In genomic region chr6:154984146-154984545, GRCh38 we compare ENCODE assay signal across 26 cellular contexts. TPM values are rescaled to one million over a fixed set of nuclear protein-coding genes. Genes with fewer than 3 reads are reported as not detected.
A peak's percentile ranks its signal among the peaks of the same experiment; 100 is the strongest.
DNase-seq lines count a peak whose midpoint lies in the region; ATAC-seq, FAIRE-seq and TF ChIP-seq lines count a peak whose summit lies in the region.
"Had no signal": no experiment of that assay in that cellular context is flagged by ENCODE, and none has a peak within 500 bp of the region (broad histone marks: within the 10 kb centered on the region; RNA-seq: fewer than 3 reads in every experiment).

No MANE protein-coding gene starts in this region.

- H3K27ac ChIP-seq in mammary epithelial cell (ENCODE audit: insufficient read depth, low read depth, low read length), result no peak overlapping the region
- H3K27ac ChIP-seq: hepatocyte, pancreas, spleen, testis had no signal

- H3K4me3 Mint-ChIP-seq in MCF 10A (ENCODE audit: unreplicated experiment), result no peak overlapping the region
- H3K4me3 Mint-ChIP-seq in natural killer cell treated with Interleukin-12 subunit alpha and Interleukin-12 subunit beta and Interleukin-15 and Interleukin-18, amount 100 ng/mL, for 72 hours, result no peak overlapping the region
- H3K4me3 Mint-ChIP-seq: activated CD4-positive, alpha-beta memory T cell treated with anti-CD3 and anti-CD28 coated beads for 36 hours; activated naive CD8-positive, alpha-beta T cell treated with anti-CD3 and anti-CD28 coated beads, Interleukin-2, amount 50 U/mL, for 24 hours; activated T-cell treated with anti-CD3 and anti-CD28 coated beads, Interleukin-2, amount 50 U/mL, for 72 hours; CD4-positive, alpha-beta T cell; central memory CD8-positive, alpha-beta T cell; stimulated activated naive CD8-positive, alpha-beta T cell treated with anti-CD3 and anti-CD28 coated beads, Interleukin-15, Interleukin-2, amounts not matched to agents 100 ng/mL and 50 ng/mL, for 24 hours had no signal

- H4K20me1 ChIP-seq in mammary epithelial cell (ENCODE audit: insufficient read depth, low read length), result no peaks in the 10 kb centered on the region

- no peaks in the 10 kb centered on the region for H3K9me3 Mint-ChIP-seq in MCF 10A (ENCODE audit: unreplicated experiment)
- H3K9me3 Mint-ChIP-seq in natural killer cell treated with Interleukin-12 subunit alpha and Interleukin-12 subunit beta and Interleukin-15 and Interleukin-18, amount 100 ng/mL, for 72 hours, result no peaks in the 10 kb centered on the region
- H3K9me3 Mint-ChIP-seq: activated T-cell treated with anti-CD3 and anti-CD28 coated beads, Interleukin-2, amount 50 U/mL, for 72 hours; CD4-positive, alpha-beta T cell; central memory CD8-positive, alpha-beta T cell; stimulated activated naive CD8-positive, alpha-beta T cell treated with anti-CD3 and anti-CD28 coated beads, Interleukin-15, Interleukin-2, amounts not matched to agents 100 ng/mL and 50 ng/mL, for 24 hours had no signal

- in situ Hi-C loops in mammary epithelial cell (cut with MboI; ENCODE audit: low sequenced_read_pairs in 2 of 2), result no loop called here

- dilution Hi-C loops in mammary epithelial cell (cut with HindIII; ENCODE audit: low sequenced_read_pairs), result no loop called here

- H3K4me3 ChIP-seq in mammary epithelial cell (replicated peaks in 1 of 3; ENCODE audit: insufficient read depth in 1 of 3, low read depth in 2 of 3, low read length in 3 of 3), result no peak overlapping the region
- H3K4me3 ChIP-seq: hepatocyte, pancreas, spleen, testis had no signal

- intact Hi-C loops in MCF 10A (cut with micrococcal nuclease), result no loop called here
- intact Hi-C loops in mammary epithelial cell (cut with micrococcal nuclease), result no loop called here

- no peaks in the 10 kb centered on the region for H3K79me2 ChIP-seq in mammary epithelial cell (ENCODE audit: insufficient read depth, low read length)
- H3K79me2 ChIP-seq: hepatocyte had no signal

- H3K4me1 ChIP-seq in mammary epithelial cell (ENCODE audit: insufficient read depth, low read length), result no peaks in the 10 kb centered on the region
- H3K4me1 ChIP-seq: spleen, testis had no signal

- no peak overlapping the region for H2AFZ ChIP-seq in mammary epithelial cell (ENCODE audit: low read depth, low read length)
- H2AFZ ChIP-seq: hepatocyte had no signal

- peaks cover 6% of the 10 kb centered on the region for H3K36me3 Mint-ChIP-seq in MCF 10A (ENCODE audit: insufficient read depth, unreplicated experiment)
- H3K36me3 Mint-ChIP-seq in natural killer cell treated with Interleukin-12 subunit alpha and Interleukin-12 subunit beta and Interleukin-15 and Interleukin-18, amount 100 ng/mL, for 72 hours, result no peaks in the 10 kb centered on the region

- CTCF ChIA-PET in MCF 10A (lab: Yijun Ruan, JAX), result no interaction called here
- CTCF ChIA-PET in mammary epithelial cell (lab: Charles Lee; ENCODE audit: low non-redundant PET), result no interaction called here

- H3K36me3 ChIP-seq in mammary epithelial cell (ENCODE audit: insufficient read depth, low read length), result no peaks in the 10 kb centered on the region
- H3K36me3 ChIP-seq: pancreas, spleen had no signal

- TF ChIP-seq CTCF in MCF 10A (IDR thresholded peaks at IDR 0.05; ENCODE audit: unreplicated experiment), result no peak
- TF ChIP-seq CTCF in mammary epithelial cell (conservative IDR thresholded peaks at IDR 0.05 in 1 of 2, IDR thresholded peaks at IDR 0.05 in 1 of 2; ENCODE audit: extremely low read depth in 1 of 2, insufficient read depth in 1 of 2, low read depth in 1 of 2, low read length in 2 of 2), result no peak

- no peak overlapping the region for H3K9ac ChIP-seq in mammary epithelial cell (ENCODE audit: insufficient read depth, low read length)

- WGBS in mammary epithelial cell (ENCODE audit: low coverage, missing lambda C conversion rate), result 94% methylated on average over 4 of the region's 4 CpGs

- BruUV-seq in MCF 10A (replicated peaks; lab: Mats Ljungman, UMichigan), result no TSS peak
- no TSS peak for BruUV-seq in mammary epithelial cell (replicated peaks; lab: Mats Ljungman, UMichigan)

- H3K4me1 Mint-ChIP-seq in MCF 10A (ENCODE audit: insufficient read depth, unreplicated experiment), result peaks cover 5% of the 10 kb centered on the region
- H3K4me1 Mint-ChIP-seq in natural killer cell treated with Interleukin-12 subunit alpha and Interleukin-12 subunit beta and Interleukin-15 and Interleukin-18, amount 100 ng/mL, for 72 hours (ENCODE audit: low read depth in 2 of 2), result peaks cover 7 to 15% of the 10 kb centered on the region in 2 donors

- no peak for ATAC-seq in natural killer cell treated with Interleukin-12 subunit alpha and Interleukin-12 subunit beta and Interleukin-15 and Interleukin-18, amount 100 ng/mL, for 72 hours
- ATAC-seq: activated naive CD8-positive, alpha-beta T cell treated with anti-CD3 and anti-CD28 coated beads, Interleukin-2, amount 50 U/mL, for 24 hours; activated T-cell treated with anti-CD3 and anti-CD28 coated beads, Interleukin-2, amount 50 U/mL, for 72 hours; left cardiac atrium; pancreas had no signal

- H3K4me2 ChIP-seq in mammary epithelial cell (ENCODE audit: insufficient read depth, low read depth, low read length), result no peak overlapping the region
- H3K4me2 ChIP-seq: hepatocyte had no signal

- no peaks in the 10 kb centered on the region for H3K27me3 Mint-ChIP-seq in MCF 10A (ENCODE audit: insufficient read depth, unreplicated experiment)
- H3K27me3 Mint-ChIP-seq in natural killer cell treated with Interleukin-12 subunit alpha and Interleukin-12 subunit beta and Interleukin-15 and Interleukin-18, amount 100 ng/mL, for 72 hours, result no peaks in the 10 kb centered on the region
- H3K27me3 Mint-ChIP-seq: activated CD4-positive, alpha-beta memory T cell treated with anti-CD3 and anti-CD28 coated beads for 36 hours; activated naive CD8-positive, alpha-beta T cell treated with anti-CD3 and anti-CD28 coated beads, Interleukin-2, amount 50 U/mL, for 24 hours; CD4-positive, alpha-beta T cell; central memory CD8-positive, alpha-beta T cell; stimulated activated naive CD8-positive, alpha-beta T cell treated with anti-CD3 and anti-CD28 coated beads, Interleukin-15, Interleukin-2, amounts not matched to agents 100 ng/mL and 50 ng/mL, for 24 hours had no signal

- POLR2A ChIA-PET in MCF 10A (lab: Yijun Ruan, JAX), result interaction anchor here (0.6 kb wide), 1 partner anchor 10 kb away, joined by 3 read pairs; no protein-coding TSS in a partner anchor

- FAIRE-seq in RCC 7860 (lab: Jason Lieb, UNC), result no peak
- FAIRE-seq: astrocyte, frontal cortex, pancreas had no signal

- no peak overlapping the region for H3K27ac Mint-ChIP-seq in MCF 10A (ENCODE audit: low read depth, unreplicated experiment)
- no peak overlapping the region for H3K27ac Mint-ChIP-seq in natural killer cell treated with Interleukin-12 subunit alpha and Interleukin-12 subunit beta and Interleukin-15 and Interleukin-18, amount 100 ng/mL, for 72 hours
- H3K27ac Mint-ChIP-seq: activated CD4-positive, alpha-beta memory T cell treated with anti-CD3 and anti-CD28 coated beads for 36 hours; activated naive CD8-positive, alpha-beta T cell treated with anti-CD3 and anti-CD28 coated beads, Interleukin-2, amount 50 U/mL, for 24 hours; activated T-cell treated with anti-CD3 and anti-CD28 coated beads, Interleukin-2, amount 50 U/mL, for 72 hours; CD4-positive, alpha-beta T cell; stimulated activated naive CD8-positive, alpha-beta T cell treated with anti-CD3 and anti-CD28 coated beads, Interleukin-15, Interleukin-2, amounts not matched to agents 100 ng/mL and 50 ng/mL, for 24 hours had no signal

- no peaks in the 10 kb centered on the region for H3K9me3 ChIP-seq in mammary epithelial cell (replicated peaks; ENCODE audit: insufficient read depth, low read length)
- H3K9me3 ChIP-seq: pancreas, spleen, testis had no signal

- peak; percentile 38 for DNase-seq in MCF 10A (ENCODE audit: unreplicated experiment)
- DNase-seq in mammary epithelial cell, result no peak
- peak; percentile 26 for DNase-seq in RCC 7860 (ENCODE audit: low spot score)
- peak; percentile 29 for DNase-seq in iris pigment epithelial cell (ENCODE audit: low read depth)
- no peak for DNase-seq in natural killer cell treated with Interleukin-12 subunit alpha and Interleukin-12 subunit beta and Interleukin-15 and Interleukin-18, amount 100 ng/mL, for 72 hours (ENCODE audit: low spot score)
- DNase-seq in OCI-M2 (lab: John Stamatoyannopoulos, UW; ENCODE audit: unreplicated experiment), result no peak
- DNase-seq in iPS-NIHi7 (ENCODE audit: extremely low spot score), result no peak
- DNase-seq in HK-2 (ENCODE audit: unreplicated experiment), result no peak
- DNase-seq: activated CD4-positive, alpha-beta memory T cell treated with anti-CD3 and anti-CD28 coated beads for 36 hours; activated CD4-positive, CD25-positive, alpha-beta regulatory T cell treated with anti-CD3 and anti-CD28 coated beads, Interleukin-2, amount 50 U/mL, for 72 hours; activated naive CD8-positive, alpha-beta T cell treated with anti-CD3 and anti-CD28 coated beads, Interleukin-2, amount 50 U/mL, for 24 hours; activated T-cell treated with anti-CD3 and anti-CD28 coated beads, Interleukin-2, amount 50 U/mL, for 72 hours; CD4-positive, alpha-beta T cell; HCEC 1CT; Kasumi-1; left cardiac atrium; NCI-H146; pancreas; spleen; stimulated activated CD4-positive, alpha-beta T cell treated with anti-CD3 and anti-CD28 coated beads, Interleukin-2, amount 100 ng/mL, for 24 hours; testis had no signal

- no peaks in the 10 kb centered on the region for H3K27me3 ChIP-seq in mammary epithelial cell (ENCODE audit: insufficient read depth, low read length)
- H3K27me3 ChIP-seq: hepatocyte, pancreas, spleen, testis had no signal

RNA-seq across cellular contexts. Expression of gene TIAM2, which starts 11.0 kb away (rescaled TPM):
- total RNA-seq in MCF 10A (2022) (3.1 and 4.8 TPM in 2 replicates), mammary epithelial cell (10 to 100 TPM in 1 of 2 donors, 1 to 10 TPM in 1; 4.0 to 13.3 TPM)
- 1.1 TPM for polyA plus RNA-seq in mammary epithelial cell
- polyA minus RNA-seq in mammary epithelial cell, result not detected
- 10 to 100 TPM; 19.6 to 64.3 TPM for total RNA-seq in natural killer cell treated with Interleukin-12 subunit alpha and Interleukin-12 subunit beta and Interleukin-15 and Interleukin-18, amount 100 ng/mL, for 72 hours

Comparison
In these comparisons a context has a peak if more than half of its experiments do, and no peak if none do; other contexts are left out.
1. DNase-seq: peak in MCF 10A (single experiment), RCC 7860 (single experiment) and iris pigment epithelial cell (single experiment); none in mammary epithelial cell (single experiment), natural killer cell treated with Interleukin-12 subunit alpha and Interleukin-12 subunit beta and Interleukin-15 and Interleukin-18, amount 100 ng/mL, for 72 hours (single experiment), OCI-M2 (single experiment), iPS-NIHi7 (single experiment) and HK-2 (single experiment).